1 cellular context compared by ENCODE assay signal in the genomic region with DNA sequence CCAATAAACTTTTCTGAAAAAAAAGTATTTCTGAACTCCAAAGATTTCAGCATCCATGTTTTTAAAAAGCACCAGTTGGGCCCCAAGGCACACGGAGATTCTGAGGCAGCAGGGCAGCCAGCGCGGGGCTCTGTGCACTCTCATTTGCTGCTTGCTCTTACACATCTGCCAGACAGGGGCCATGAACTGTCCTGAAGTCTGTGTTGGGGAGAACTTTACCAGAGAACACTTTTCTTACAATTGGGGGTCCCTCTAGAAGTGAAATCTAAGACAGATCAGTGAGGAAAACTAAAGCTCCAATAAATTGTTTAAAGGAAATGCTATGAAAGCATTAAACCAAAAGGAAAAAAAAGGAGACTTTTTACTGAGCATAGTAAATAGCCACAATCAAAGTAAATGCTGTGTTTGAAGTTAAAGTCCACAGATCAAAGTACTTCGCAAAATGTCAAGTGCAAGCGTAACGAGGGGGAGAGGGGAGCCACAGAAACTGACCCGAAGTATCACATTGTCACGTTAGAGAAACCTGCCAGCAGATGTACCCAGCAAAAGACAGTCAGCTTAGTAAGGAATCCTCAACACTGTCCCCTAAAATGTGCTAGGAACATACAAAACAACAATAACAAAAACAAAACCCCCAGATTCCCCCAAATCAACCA.
TF ChIP-seq lines count a peak whose summit lies in the region.

No MANE protein-coding gene starts in this region.

TF ChIP-seq in HepG2, 621 proteins besides CTCF, POLR2A, EP300 and RAD21 (continued from another document):
- TF ChIP-seq MNT (IDR thresholded peaks at IDR 0.05) (no peak), ZNF33A (CRISPR knock-in tag; IDR thresholded peaks at IDR 0.05; ENCODE audit: borderline replicate concordance) (no peak), RNF2 (conservative IDR thresholded peaks at IDR 0.05; ENCODE audit: low read depth) (no peak), SAP130 (CRISPR knock-in tag; IDR thresholded peaks at IDR 0.05; ENCODE audit: low read depth) (peak; percentile 81), ZNF235 (CRISPR knock-in tag; IDR thresholded peaks at IDR 0.05; ENCODE audit: borderline replicate concordance) (no peak), ZBTB42 (CRISPR knock-in tag; IDR thresholded peaks at IDR 0.05) (no peak), ZNF761 (CRISPR knock-in tag; conservative IDR thresholded peaks at IDR 0.05) (no peak), RFX1 (IDR thresholded peaks at IDR 0.05) (no peak), ZNF709 (CRISPR knock-in tag; IDR thresholded peaks at IDR 0.05) (no peak), GPBP1L1 (CRISPR knock-in tag; IDR thresholded peaks at IDR 0.05) (no peak), ZNF616 (CRISPR knock-in tag; IDR thresholded peaks at IDR 0.05; ENCODE audit: low read depth) (no peak), WIZ (CRISPR knock-in tag; IDR thresholded peaks at IDR 0.05) (no peak), MXD3 (CRISPR knock-in tag; IDR thresholded peaks at IDR 0.05) (no peak), ZNF512 (CRISPR knock-in tag; IDR thresholded peaks at IDR 0.05) (no peak), ZNF749 (CRISPR knock-in tag; IDR thresholded peaks at IDR 0.05; ENCODE audit: borderline replicate concordance) (no peak), RBAK (CRISPR knock-in tag; IDR thresholded peaks at IDR 0.05) (0 out of 2 replicates have a peak, but pooled peaks have one; percentile 38), ZNF510 (CRISPR knock-in tag; IDR thresholded peaks at IDR 0.05; ENCODE audit: low read depth) (no peak), AKNA (CRISPR knock-in tag; IDR thresholded peaks at IDR 0.05; ENCODE audit: borderline replicate concordance) (no peak)
- TF ChIP-seq, protein P1, sequence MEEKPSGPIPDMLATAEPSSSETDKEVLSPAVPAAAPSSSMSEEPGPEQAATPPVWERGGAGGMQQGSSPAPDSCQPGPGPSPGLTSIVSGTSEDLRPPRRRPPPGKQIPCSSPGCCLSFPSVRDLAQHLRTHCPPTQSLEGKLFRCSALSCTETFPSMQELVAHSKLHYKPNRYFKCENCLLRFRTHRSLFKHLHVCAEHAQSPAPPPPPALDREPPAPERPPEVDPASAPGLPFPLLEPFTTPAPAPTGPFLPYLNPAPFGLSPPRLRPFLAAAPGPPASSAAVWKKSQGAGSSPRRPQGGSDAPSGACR (CRISPR knock-in tag; IDR thresholded peaks at IDR 0.05), result peak; percentile 54
